14 cellular contexts compared by ENCODE assay signal in the genomic region with DNA sequence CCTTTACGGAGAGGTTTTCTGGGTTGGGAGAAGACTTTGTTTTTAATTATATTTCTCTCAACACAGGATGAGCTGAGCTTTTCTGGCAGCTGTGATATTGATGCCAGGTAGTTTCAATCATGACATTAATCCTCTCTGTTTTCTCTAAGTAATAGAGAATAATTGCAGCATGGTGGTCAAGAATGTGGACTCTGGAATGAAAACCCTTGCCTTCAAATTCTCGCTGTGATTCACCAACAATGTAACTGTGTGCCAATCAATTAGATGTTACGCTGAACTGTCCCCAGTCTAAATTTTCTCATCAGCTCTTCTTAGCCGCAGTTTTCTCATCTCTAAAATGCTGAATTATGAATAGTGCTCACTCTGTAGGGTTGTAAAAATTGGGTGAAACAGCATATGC.
"Had no signal": no experiment of that assay in that cellular context is flagged by ENCODE, and none has a peak within 500 bp of the region (broad histone marks: within the 10 kb centered on the region; RNA-seq: fewer than 3 reads in every experiment).

No MANE protein-coding gene starts in this region.

- H3K27ac ChIP-seq: parathyroid adenoma, sigmoid colon had no signal

- H3K9me3 Mint-ChIP-seq: activated T-helper 1 cell treated with anti-CD3 and anti-CD28 coated beads, Interleukin-12 subunit alpha, Interleukin-12 subunit beta, Interleukin-2, Interleukin-4 antibody, amounts not matched to agents 30 ng/mL and 10 ng/mL and 1 ng/mL, durations not matched to agents 14 hours and 24 hours and 36 hours; dendritic cell treated with granulocyte-macrophage colony-stimulating factor and Interleukin-4, amounts not matched to agents 40 ng/mL and 50 ng/mL, for 4 days; effector memory CD8-positive, alpha-beta T cell had no signal

- H3K36me3 ChIP-seq: sigmoid colon had no signal

- H3K27me3 Mint-ChIP-seq: dendritic cell treated with granulocyte-macrophage colony-stimulating factor and Interleukin-4, amounts not matched to agents 40 ng/mL and 50 ng/mL, for 4 days had no signal

- H3K9ac ChIP-seq: parathyroid adenoma had no signal

- H3K4me3 Mint-ChIP-seq: activated T-helper 1 cell treated with anti-CD3 and anti-CD28 coated beads, Interleukin-12 subunit alpha, Interleukin-12 subunit beta, Interleukin-2, Interleukin-4 antibody, amounts not matched to agents 30 ng/mL and 10 ng/mL and 1 ng/mL, durations not matched to agents 14 hours and 24 hours and 36 hours; dendritic cell treated with granulocyte-macrophage colony-stimulating factor and Interleukin-4, amounts not matched to agents 40 ng/mL and 50 ng/mL, for 4 days; effector memory CD8-positive, alpha-beta T cell; naive B cell had no signal

- H3K4me1 Mint-ChIP-seq: naive B cell had no signal

- H3K9me3 ChIP-seq: sigmoid colon had no signal

- H3K79me2 ChIP-seq: parathyroid adenoma had no signal

- DNase-seq: activated CD4-positive, CD25-positive, alpha-beta regulatory T cell treated with anti-CD3 and anti-CD28 coated beads, Interleukin-2, amount 50 U/mL, for 72 hours; activated naive CD4-positive, alpha-beta T cell; anterior cingulate cortex; cerebellar nuclear complex; effector memory CD8-positive, alpha-beta T cell; foreskin melanocyte; left colon; naive B cell; sigmoid colon; stimulated activated CD4-positive, alpha-beta T cell treated with anti-CD3 and anti-CD28 coated beads, Interleukin-1b, Interleukin-23, amount 100 ng/mL, for 48 hours had no signal

- H3K27ac Mint-ChIP-seq: activated T-helper 1 cell treated with anti-CD3 and anti-CD28 coated beads, Interleukin-12 subunit alpha, Interleukin-12 subunit beta, Interleukin-2, Interleukin-4 antibody, amounts not matched to agents 30 ng/mL and 10 ng/mL and 1 ng/mL, durations not matched to agents 14 hours and 24 hours and 36 hours; dendritic cell treated with granulocyte-macrophage colony-stimulating factor and Interleukin-4, amounts not matched to agents 40 ng/mL and 50 ng/mL, for 4 days; effector memory CD8-positive, alpha-beta T cell had no signal

- H3K27me3 ChIP-seq: sigmoid colon had no signal

- ATAC-seq: effector memory CD8-positive, alpha-beta T cell; left colon had no signal

- H3K4me1 ChIP-seq: parathyroid adenoma had no signal

- H3K4me3 ChIP-seq: lung, sigmoid colon had no signal

- H2AFZ ChIP-seq: parathyroid adenoma had no signal
